In the genomic region with DNA sequence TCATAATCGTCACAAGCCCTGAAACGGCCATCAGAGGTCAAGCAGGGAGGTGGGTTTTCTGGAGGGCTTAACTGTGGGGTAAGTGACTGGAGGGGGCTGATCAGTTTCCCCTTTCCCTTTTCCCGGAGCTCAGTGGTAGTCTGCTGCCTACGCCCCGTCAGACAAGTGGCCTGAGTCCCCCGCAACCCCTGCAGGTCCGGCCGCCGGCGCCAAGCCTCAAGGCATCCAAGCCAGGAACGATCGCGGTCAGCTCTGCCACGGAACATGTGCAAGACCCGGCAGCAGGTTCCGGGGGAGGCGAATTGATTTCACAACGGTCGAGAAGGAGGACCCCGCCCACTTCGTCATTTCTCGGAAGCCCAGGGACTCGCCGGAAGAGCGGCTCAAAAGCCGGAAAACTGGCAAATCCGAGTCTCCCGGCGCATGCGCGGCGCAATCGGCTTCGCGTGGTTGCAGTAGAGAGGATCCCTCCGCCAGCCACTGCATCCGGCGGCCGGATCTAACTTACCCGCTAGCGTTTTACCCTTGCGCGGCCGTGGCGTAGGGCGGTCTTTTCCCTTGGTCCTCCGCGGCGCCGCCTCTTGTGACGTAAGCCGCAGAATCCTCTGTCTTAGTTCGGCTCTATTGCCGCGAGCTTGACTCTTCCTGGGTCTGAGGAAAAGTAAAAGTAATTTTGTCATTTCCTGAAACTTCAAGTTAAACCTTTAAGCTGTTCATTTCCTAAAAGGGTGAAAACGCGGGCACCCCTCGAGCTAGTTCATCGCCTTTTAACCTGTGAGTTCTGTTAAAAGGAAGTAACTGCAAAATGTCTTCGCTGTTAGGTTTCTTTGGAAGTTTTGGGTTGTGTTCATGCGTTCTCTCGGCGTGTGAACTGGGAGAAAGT, we compare ENCODE assay signal across 1 cellular context.
TF ChIP-seq lines count a peak whose summit lies in the region.

No MANE protein-coding gene starts in this region.

TF ChIP-seq in HepG2, 621 proteins besides CTCF, POLR2A, EP300 and RAD21 (continued from another document and continues in another):
- TF ChIP-seq PRDM4 (CRISPR knock-in tag; IDR thresholded peaks at IDR 0.05; ENCODE audit: borderline replicate concordance) = no peak
- peak; percentile 92 for TF ChIP-seq RXRB (CRISPR knock-in tag; IDR thresholded peaks at IDR 0.05; ENCODE audit: borderline replicate concordance)
- TF ChIP-seq IRX3 (CRISPR knock-in tag; IDR thresholded peaks at IDR 0.05; ENCODE audit: borderline replicate concordance, low read depth) = peak; percentile 96
- TF ChIP-seq TBP (CRISPR knock-in tag; IDR thresholded peaks at IDR 0.05) = 0 out of 2 replicates have a peak, but pooled peaks have one; percentile 26
- peak; percentile 80; the same call in 1 of the 2 replicates for TF ChIP-seq GLI4 (CRISPR knock-in tag; IDR thresholded peaks at IDR 0.05; ENCODE audit: borderline replicate concordance)
- TF ChIP-seq REST (IDR thresholded peaks at IDR 0.05; ENCODE audit: borderline replicate concordance in 1 of 2, low read depth in 1 of 2, low read length in 2 of 2) = no peak
- no peak for TF ChIP-seq MBD4 (IDR thresholded peaks at IDR 0.05; ENCODE audit: borderline replicate concordance, low read length)
- TF ChIP-seq ZFP90 (CRISPR knock-in tag; IDR thresholded peaks at IDR 0.05; ENCODE audit: borderline replicate concordance) = peak; percentile 69; the same call in 1 of the 2 replicates
- TF ChIP-seq NR2F2 (IDR thresholded peaks at IDR 0.05; ENCODE audit: borderline replicate concordance, low read depth) = no peak; the same call in 1 of the 2 replicates
- TF ChIP-seq DMTF1 (CRISPR knock-in tag; IDR thresholded peaks at IDR 0.05) = peak; percentile 59; the same call in 1 of the 2 replicates
- peak; percentile 77 for TF ChIP-seq FOXA3 (CRISPR knock-in tag; IDR thresholded peaks at IDR 0.05)
- TF ChIP-seq SPEN (CRISPR knock-in tag; IDR thresholded peaks at IDR 0.05; ENCODE audit: low read depth) = peak; percentile 98
- peak; percentile 95 for TF ChIP-seq SAP130 (CRISPR knock-in tag; IDR thresholded peaks at IDR 0.05; ENCODE audit: low read depth)
- TF ChIP-seq ZFP37 (CRISPR knock-in tag; IDR thresholded peaks at IDR 0.05; ENCODE audit: borderline replicate concordance) = peak; percentile 76; the same call in 1 of the 2 replicates
- TF ChIP-seq YEATS4 (CRISPR knock-in tag; IDR thresholded peaks at IDR 0.05; ENCODE audit: borderline replicate concordance) = peak; percentile 96
- no peak for TF ChIP-seq MLLT10 (CRISPR knock-in tag; IDR thresholded peaks at IDR 0.05)
- peak; percentile 93 for TF ChIP-seq ZNF317 (CRISPR knock-in tag; IDR thresholded peaks at IDR 0.05)
- TF ChIP-seq KMT2A (CRISPR knock-in tag; IDR thresholded peaks at IDR 0.05) = peak; percentile 97
- TF ChIP-seq ZNF772 (CRISPR knock-in tag; IDR thresholded peaks at IDR 0.05) = peak; percentile 97
- TF ChIP-seq CCDC6 (CRISPR knock-in tag; IDR thresholded peaks at IDR 0.05) = peak; percentile 98
- TF ChIP-seq PRPF4 (IDR thresholded peaks at IDR 0.05; ENCODE audit: low read depth, low read length, poor library complexity, severe bottlenecking) = no peak
- TF ChIP-seq ZNF782 (CRISPR knock-in tag; IDR thresholded peaks at IDR 0.05; ENCODE audit: borderline replicate concordance) = peak; percentile 91; the same call in 1 of the 2 replicates
- peak; percentile 95 for TF ChIP-seq ZNF616 (CRISPR knock-in tag; IDR thresholded peaks at IDR 0.05; ENCODE audit: low read depth)
- TF ChIP-seq ZNF816 (CRISPR knock-in tag; IDR thresholded peaks at IDR 0.05; ENCODE audit: borderline replicate concordance) = peak; percentile 17; the same call in 1 of the 2 replicates
- peak; percentile 92 for TF ChIP-seq GMEB2 (CRISPR knock-in tag; IDR thresholded peaks at IDR 0.05; ENCODE audit: low read depth)
- TF ChIP-seq RBM39 (IDR thresholded peaks at IDR 0.05; ENCODE audit: low read depth, low read length, poor library complexity, severe bottlenecking) = peak; percentile 63
- peak; percentile 78; the same call in 1 of the 2 replicates for TF ChIP-seq ZNF557 (CRISPR knock-in tag; IDR thresholded peaks at IDR 0.05)
- peak; percentile 97 for TF ChIP-seq ZNF788 (CRISPR knock-in tag; IDR thresholded peaks at IDR 0.05; ENCODE audit: borderline replicate concordance)
- TF ChIP-seq LBX2 (CRISPR knock-in tag; IDR thresholded peaks at IDR 0.05; ENCODE audit: borderline replicate concordance) = no peak
- peak; percentile 82 for TF ChIP-seq ZNF329 (CRISPR knock-in tag; IDR thresholded peaks at IDR 0.05; ENCODE audit: low read depth)
- no peak for TF ChIP-seq NFE2L1 (CRISPR knock-in tag; IDR thresholded peaks at IDR 0.05; ENCODE audit: borderline replicate concordance)
- TF ChIP-seq, protein P1, sequence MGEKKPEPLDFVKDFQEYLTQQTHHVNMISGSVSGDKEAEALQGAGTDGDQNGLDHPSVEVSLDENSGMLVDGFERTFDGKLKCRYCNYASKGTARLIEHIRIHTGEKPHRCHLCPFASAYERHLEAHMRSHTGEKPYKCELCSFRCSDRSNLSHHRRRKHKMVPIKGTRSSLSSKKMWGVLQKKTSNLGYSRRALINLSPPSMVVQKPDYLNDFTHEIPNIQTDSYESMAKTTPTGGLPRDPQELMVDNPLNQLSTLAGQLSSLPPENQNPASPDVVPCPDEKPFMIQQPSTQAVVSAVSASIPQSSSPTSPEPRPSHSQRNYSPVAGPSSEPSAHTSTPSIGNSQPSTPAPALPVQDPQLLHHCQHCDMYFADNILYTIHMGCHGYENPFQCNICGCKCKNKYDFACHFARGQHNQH (CRISPR knock-in tag; IDR thresholded peaks at IDR 0.05) = peak; percentile 98
- 0 out of 2 replicates have a peak, but pooled peaks have one; percentile 66 for TF ChIP-seq FOXO4 (CRISPR knock-in tag; conservative IDR thresholded peaks at IDR 0.05)
- peak; percentile 99 for TF ChIP-seq ZNF224 (CRISPR knock-in tag; IDR thresholded peaks at IDR 0.05)
- TF ChIP-seq NCOA2 (CRISPR knock-in tag; IDR thresholded peaks at IDR 0.05) = peak; percentile 89
- TF ChIP-seq FIP1L1 (IDR thresholded peaks at IDR 0.05; ENCODE audit: borderline replicate concordance, insufficient read depth, low read depth, low read length) = peak; percentile 57; the same call in 1 of the 2 replicates
- peak; percentile 86 for TF ChIP-seq SP5 (CRISPR knock-in tag; IDR thresholded peaks at IDR 0.05; ENCODE audit: borderline replicate concordance, low read depth)
- TF ChIP-seq U2AF2 (IDR thresholded peaks at IDR 0.05; ENCODE audit: low read depth, low read length) = peak; percentile 59; the same call in 1 of the 2 replicates
- 0 out of 2 replicates have a peak, but pooled peaks have one; percentile 32 for TF ChIP-seq PAWR (CRISPR knock-in tag; IDR thresholded peaks at IDR 0.05; ENCODE audit: borderline replicate concordance)
- TF ChIP-seq ZC3H4 (CRISPR knock-in tag; IDR thresholded peaks at IDR 0.05; ENCODE audit: borderline replicate concordance) = no peak
- TF ChIP-seq NAIF1 (CRISPR knock-in tag; IDR thresholded peaks at IDR 0.05; ENCODE audit: borderline replicate concordance) = peak; percentile 95
- no peak for TF ChIP-seq FOXA1 (IDR thresholded peaks at IDR 0.05)
- peak; percentile 42; the same call in 1 of the 2 replicates for TF ChIP-seq FOXA1 (CRISPR knock-in tag; IDR thresholded peaks at IDR 0.05)
- peak; percentile 63; the same call in 1 of the 2 replicates for TF ChIP-seq ZNF773 (CRISPR knock-in tag; IDR thresholded peaks at IDR 0.05; ENCODE audit: borderline replicate concordance)
- no peak for TF ChIP-seq TCF12 (IDR thresholded peaks at IDR 0.05)
- peak; percentile 95 for TF ChIP-seq TCF12 (CRISPR knock-in tag; IDR thresholded peaks at IDR 0.05)
- TF ChIP-seq, protein P2, sequence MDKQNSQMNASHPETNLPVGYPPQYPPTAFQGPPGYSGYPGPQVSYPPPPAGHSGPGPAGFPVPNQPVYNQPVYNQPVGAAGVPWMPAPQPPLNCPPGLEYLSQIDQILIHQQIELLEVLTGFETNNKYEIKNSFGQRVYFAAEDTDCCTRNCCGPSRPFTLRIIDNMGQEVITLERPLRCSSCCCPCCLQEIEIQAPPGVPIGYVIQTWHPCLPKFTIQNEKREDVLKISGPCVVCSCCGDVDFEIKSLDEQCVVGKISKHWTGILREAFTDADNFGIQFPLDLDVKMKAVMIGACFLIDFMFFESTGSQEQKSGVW (CRISPR knock-in tag; IDR thresholded peaks at IDR 0.05; ENCODE audit: borderline replicate concordance) = peak; percentile 75; the same call in 1 of the 2 replicates
- no peak; the same call in 1 of the 2 replicates for TF ChIP-seq ARHGAP35 (CRISPR knock-in tag; IDR thresholded peaks at IDR 0.05; ENCODE audit: borderline replicate concordance)
- peak; percentile 66 for TF ChIP-seq PTBP1 (IDR thresholded peaks at IDR 0.05; ENCODE audit: low read depth, low read length, poor library complexity, severe bottlenecking)
- TF ChIP-seq CENPT (CRISPR knock-in tag; IDR thresholded peaks at IDR 0.05; ENCODE audit: low read depth) = 0 out of 2 replicates have a peak, but pooled peaks have one; percentile 47
